In genomic region chr17:77461277-77462057, GRCh38 we compare ENCODE assay signal across 10 cellular contexts.
DNase-seq lines count a peak whose midpoint lies in the region; ATAC-seq and TF ChIP-seq lines count a peak whose summit lies in the region.
"Had no signal": no experiment of that assay in that cellular context is flagged by ENCODE, and none has a peak within 500 bp of the region (broad histone marks: within the 10 kb centered on the region; RNA-seq: fewer than 3 reads in every experiment).

No MANE protein-coding gene starts in this region.

- 78% methylated on average over 16 of the region's 16 CpGs for WGBS in liver

- H3K36me3 ChIP-seq in liver (ENCODE audit: control insufficient read depth in 4 of 4, insufficient read depth in 3 of 4, low read depth in 1 of 4, low read length in 3 of 4) (peaks cover 0 to under 1% (median 0%) of the 10 kb centered on the region in 4 donors), stomach smooth muscle (ENCODE audit: control insufficient read depth in 2 of 2, insufficient read depth in 2 of 2, low read length in 2 of 2) (no peaks in the 10 kb centered on the region)
- H3K36me3 ChIP-seq: thoracic aorta had no signal

- H3K27ac Mint-ChIP-seq in activated CD8-positive, alpha-beta memory T cell treated with anti-CD3 and anti-CD28 coated beads, Interleukin-2, amount 10 ng/mL, durations not matched to agents 7 days and 5 days = peak overlapping the region; percentile 99
- H3K27ac Mint-ChIP-seq in activated CD8-positive, alpha-beta T cell treated with anti-CD3 and anti-CD28 coated beads, Interleukin-2, amount 10 ng/mL, durations not matched to agents 7 days and 5 days = peak overlapping the region; percentile 93

- POLR2A ChIA-PET in activated CD8-positive, alpha-beta T cell treated with anti-CD3 and anti-CD28 coated beads, Interleukin-2, amount 10 ng/mL, durations not matched to agents 7 days and 5 days (lab: Charles Lee) = interaction anchor here (1.2 to 5.9 kb wide), 8 partner anchors 10 to 85 kb away, joined by 3 to 49 read pairs (median 8); no protein-coding TSS in a partner anchor

- H3K9ac ChIP-seq in liver (ENCODE audit: low read depth in 1 of 2, low read length in 2 of 2) = peak overlapping the region in 1 of 2 donors; percentile 28
- H3K9ac ChIP-seq in stomach smooth muscle (ENCODE audit: low read length in 2 of 2) = no peak overlapping the region

- peaks cover 9 to 22% (median 19%) of the 10 kb centered on the region in 4 donors for H3K4me1 ChIP-seq in liver (ENCODE audit: control insufficient read depth in 4 of 4, insufficient read depth in 4 of 4, low read length in 3 of 4)
- H3K4me1 ChIP-seq in stomach smooth muscle (ENCODE audit: control insufficient read depth, insufficient read depth, low read length) = peaks cover 42% of the 10 kb centered on the region

- H3K4me3 ChIP-seq in liver (ENCODE audit: low read depth in 1 of 3, low read length in 3 of 3) (no peak overlapping the region), stomach smooth muscle (ENCODE audit: low read length in 2 of 2) (no peak overlapping the region)

- peak overlapping the region; percentile 23 to 49 for H3K27ac ChIP-seq in liver (ENCODE audit: low read depth in 1 of 2, low read length in 2 of 2)
- peak overlapping the region; percentile 31 for H3K27ac ChIP-seq in stomach smooth muscle (ENCODE audit: low read length)
- H3K27ac ChIP-seq: thoracic aorta had no signal

- no peak for TF ChIP-seq CTCF in liver (IDR thresholded peaks at IDR 0.05; ENCODE audit: low read depth, low read length, missing input control)

- H3K9me3 ChIP-seq in liver (ENCODE audit: control insufficient read depth in 4 of 4, low read length in 3 of 4) = no peaks in the 10 kb centered on the region
- H3K9me3 ChIP-seq in stomach smooth muscle (ENCODE audit: control insufficient read depth in 2 of 2, low read length in 2 of 2) = no peaks in the 10 kb centered on the region
- H3K9me3 ChIP-seq: thoracic aorta had no signal

- peaks cover 32% of the 10 kb centered on the region for H3K36me3 Mint-ChIP-seq in activated CD8-positive, alpha-beta memory T cell treated with anti-CD3 and anti-CD28 coated beads, Interleukin-2, amount 10 ng/mL, durations not matched to agents 7 days and 5 days
- H3K36me3 Mint-ChIP-seq in activated CD8-positive, alpha-beta T cell treated with anti-CD3 and anti-CD28 coated beads, Interleukin-2, amount 10 ng/mL, durations not matched to agents 7 days and 5 days (ENCODE audit: low read depth) = peaks cover 74% of the 10 kb centered on the region

- CTCF ChIA-PET in activated CD8-positive, alpha-beta memory T cell treated with anti-CD3 and anti-CD28 coated beads, Interleukin-2, amount 10 ng/mL, durations not matched to agents 7 days and 5 days (lab: Charles Lee) = interaction anchor here (0.6 to 3.0 kb wide), 10 partner anchors 11 to 61 kb away, joined by 3 to 10 read pairs (median 4); no protein-coding TSS in a partner anchor
- CTCF ChIA-PET in activated CD8-positive, alpha-beta T cell treated with anti-CD3 and anti-CD28 coated beads, Interleukin-2, amount 10 ng/mL, durations not matched to agents 7 days and 5 days (lab: Charles Lee) = interaction anchor here (0.8 to 9.1 kb wide), 5 partner anchors 9 to 130 kb away, joined by 3 to 99 read pairs (median 4); no protein-coding TSS in a partner anchor

- no peak for ATAC-seq in activated CD8-positive, alpha-beta memory T cell treated with anti-CD3 and anti-CD28 coated beads, Interleukin-2, amount 10 ng/mL, durations not matched to agents 7 days and 5 days
- ATAC-seq in activated CD8-positive, alpha-beta T cell treated with anti-CD3 and anti-CD28 coated beads, Interleukin-2, amount 10 ng/mL, durations not matched to agents 7 days and 5 days = no peak
- no peak for ATAC-seq in GM21619 (IDR thresholded peaks at IDR 0.05; ENCODE audit: unreplicated experiment)
- no peak for ATAC-seq in HG02938 (IDR thresholded peaks at IDR 0.05; ENCODE audit: unreplicated experiment)

- peaks cover 88% of the 10 kb centered on the region for H3K4me1 Mint-ChIP-seq in activated CD8-positive, alpha-beta memory T cell treated with anti-CD3 and anti-CD28 coated beads, Interleukin-2, amount 10 ng/mL, durations not matched to agents 7 days and 5 days
- H3K4me1 Mint-ChIP-seq in activated CD8-positive, alpha-beta T cell treated with anti-CD3 and anti-CD28 coated beads, Interleukin-2, amount 10 ng/mL, durations not matched to agents 7 days and 5 days (ENCODE audit: low read depth) = peaks cover 90% of the 10 kb centered on the region

- H3K27me3 Mint-ChIP-seq in activated CD8-positive, alpha-beta memory T cell treated with anti-CD3 and anti-CD28 coated beads, Interleukin-2, amount 10 ng/mL, durations not matched to agents 7 days and 5 days = no peaks in the 10 kb centered on the region
- H3K27me3 Mint-ChIP-seq in activated CD8-positive, alpha-beta T cell treated with anti-CD3 and anti-CD28 coated beads, Interleukin-2, amount 10 ng/mL, durations not matched to agents 7 days and 5 days (ENCODE audit: low read depth) = no peaks in the 10 kb centered on the region

- H3K4me3 Mint-ChIP-seq in activated CD8-positive, alpha-beta memory T cell treated with anti-CD3 and anti-CD28 coated beads, Interleukin-2, amount 10 ng/mL, durations not matched to agents 7 days and 5 days = peak overlapping the region; percentile 86
- H3K4me3 Mint-ChIP-seq in activated CD8-positive, alpha-beta T cell treated with anti-CD3 and anti-CD28 coated beads, Interleukin-2, amount 10 ng/mL, durations not matched to agents 7 days and 5 days = peak overlapping the region; percentile 85

- no peak for TF ChIP-seq RAD21 in liver (IDR thresholded peaks at IDR 0.05)

- H3K27me3 ChIP-seq in liver (ENCODE audit: control insufficient read depth in 4 of 4, insufficient read depth in 4 of 4, low read length in 3 of 4) (no peaks in the 10 kb centered on the region), stomach smooth muscle (ENCODE audit: control insufficient read depth in 1 of 2, insufficient read depth in 2 of 2, low read length in 2 of 2) (no peaks in the 10 kb centered on the region)

- no peak for DNase-seq in activated CD8-positive, alpha-beta memory T cell treated with anti-CD3 and anti-CD28 coated beads, Interleukin-2, amount 10 ng/mL, durations not matched to agents 7 days and 5 days
- DNase-seq in activated CD8-positive, alpha-beta memory T cell treated with anti-CD3 and anti-CD28 coated beads for 24 hours = no peak
- DNase-seq in activated CD8-positive, alpha-beta T cell treated with anti-CD3 and anti-CD28 coated beads, Interleukin-2, amount 10 ng/mL, durations not matched to agents 7 days and 5 days = no peak
- DNase-seq in COR-L47 (lab: John Stamatoyannopoulos, UW) = no peak
- DNase-seq: HCEC 1CT had no signal

- no peaks in the 10 kb centered on the region for H3K9me3 Mint-ChIP-seq in activated CD8-positive, alpha-beta memory T cell treated with anti-CD3 and anti-CD28 coated beads, Interleukin-2, amount 10 ng/mL, durations not matched to agents 7 days and 5 days (ENCODE audit: low read depth)
- H3K9me3 Mint-ChIP-seq in activated CD8-positive, alpha-beta T cell treated with anti-CD3 and anti-CD28 coated beads, Interleukin-2, amount 10 ng/mL, durations not matched to agents 7 days and 5 days (ENCODE audit: insufficient read depth) = no peaks in the 10 kb centered on the region

TF ChIP-seq in liver, 16 proteins besides CTCF, POLR2A, EP300 and RAD21:
- TF ChIP-seq EGR1 (IDR thresholded peaks at IDR 0.05; ENCODE audit: low read depth in 2 of 2) = no peak
- TF ChIP-seq MAX (IDR thresholded peaks at IDR 0.05) = no peak
- no peak for TF ChIP-seq ZBTB33 (IDR thresholded peaks at IDR 0.05)
- no peak for TF ChIP-seq ATF3 (IDR thresholded peaks at IDR 0.05)
- no peak for TF ChIP-seq HNF4A (conservative IDR thresholded peaks at IDR 0.05)
- TF ChIP-seq NR2F2 (IDR thresholded peaks at IDR 0.05) = no peak
- no peak for TF ChIP-seq JUND (IDR thresholded peaks at IDR 0.05)
